ENCODE assay signal across 11 cellular contexts in the genomic region with DNA sequence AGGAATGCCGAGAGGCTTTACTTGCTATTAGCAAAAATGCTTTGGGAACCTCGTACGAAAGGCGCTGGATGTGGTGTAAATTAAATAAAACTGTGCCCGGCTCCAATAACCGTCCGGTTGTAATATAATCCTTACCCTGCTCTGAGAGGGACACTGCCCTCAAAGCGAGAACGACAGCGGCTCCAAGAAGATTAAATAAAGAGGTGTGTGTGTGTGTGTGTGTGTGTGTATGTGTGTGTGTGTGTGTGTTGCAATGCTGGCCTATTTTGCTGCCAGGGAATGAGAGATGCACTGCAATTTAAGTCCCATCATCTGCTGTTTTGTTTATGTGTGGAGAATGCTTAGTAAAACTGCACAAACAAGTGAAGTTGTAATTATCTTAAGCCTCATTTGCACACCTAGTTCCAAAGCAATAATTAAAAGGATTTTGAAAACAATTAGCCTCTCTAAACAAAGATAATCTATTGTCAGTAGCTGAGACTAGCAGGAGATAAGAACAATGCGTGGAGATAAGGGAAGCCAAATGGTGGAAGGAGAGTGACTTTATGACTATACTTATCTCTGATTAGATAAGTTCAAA. TPM values are rescaled to one million over a fixed set of nuclear protein-coding genes. Genes with fewer than 3 reads are reported as not detected.
A peak's percentile ranks its signal among the peaks of the same experiment; 100 is the strongest.
DNase-seq lines count a peak whose midpoint lies in the region; ATAC-seq, FAIRE-seq and TF ChIP-seq lines count a peak whose summit lies in the region.
"Had no signal": no experiment of that assay in that cellular context is flagged by ENCODE, and none has a peak within 500 bp of the region (broad histone marks: within the 10 kb centered on the region; RNA-seq: fewer than 3 reads in every experiment).

No MANE protein-coding gene starts in this region.

- in situ Hi-C loops in Panc1 (cut with HindIII; ENCODE audit: low pct_unique_long_range_greater_than_20kb, low sequenced_read_pairs), result no loop called here

- H3K27ac ChIP-seq in Panc1 (ENCODE audit: low read length), result peak overlapping the region; percentile 77
- H3K27ac ChIP-seq: uterus had no signal

- peak overlapping the region; percentile 46 for H3K4me3 Mint-ChIP-seq in natural killer cell treated with Interleukin-12 subunit alpha and Interleukin-12 subunit beta and Interleukin-15 and Interleukin-18, amount 100 ng/mL, for 72 hours
- H3K4me3 Mint-ChIP-seq in natural killer cell, result no peak overlapping the region

- TF ChIP-seq CTCF in natural killer cell (IDR thresholded peaks at IDR 0.05), result no peak
- TF ChIP-seq CTCF in Panc1 (IDR thresholded peaks at IDR 0.05), result no peak
- no peak for TF ChIP-seq CTCF in fibroblast of the aortic adventitia (IDR thresholded peaks at IDR 0.05; ENCODE audit: insufficient read depth, low read length)

- intact Hi-C loops in natural killer cell (cut with micrococcal nuclease), result no loop called here
- intact Hi-C loops in Panc1 (cut with micrococcal nuclease; ENCODE audit: unreplicated experiment), result loop anchor here (10.0 kb wide), 1 partner anchor 374 kb away; no protein-coding TSS in a partner anchor

- peaks cover 28 to 34% of the 10 kb centered on the region in 2 donors for H3K4me1 Mint-ChIP-seq in natural killer cell treated with Interleukin-12 subunit alpha and Interleukin-12 subunit beta and Interleukin-15 and Interleukin-18, amount 100 ng/mL, for 72 hours (ENCODE audit: low read depth in 2 of 2)
- peaks cover 29 to 42% of the 10 kb centered on the region in 2 donors for H3K4me1 Mint-ChIP-seq in natural killer cell

- H3K36me3 Mint-ChIP-seq in natural killer cell treated with Interleukin-12 subunit alpha and Interleukin-12 subunit beta and Interleukin-15 and Interleukin-18, amount 100 ng/mL, for 72 hours, result no peaks in the 10 kb centered on the region
- H3K36me3 Mint-ChIP-seq in natural killer cell, result no peaks in the 10 kb centered on the region

- H3K27me3 Mint-ChIP-seq in natural killer cell treated with Interleukin-12 subunit alpha and Interleukin-12 subunit beta and Interleukin-15 and Interleukin-18, amount 100 ng/mL, for 72 hours, result peaks cover 72 to 83% of the 10 kb centered on the region in 2 donors
- H3K27me3 Mint-ChIP-seq in natural killer cell (ENCODE audit: low read depth in 2 of 2), result peaks cover 74 to 86% of the 10 kb centered on the region in 2 donors

- CTCF ChIA-PET in Panc1 (lab: Charles Lee), result no interaction called here

- H3K27me3 ChIP-seq in Panc1 (ENCODE audit: control insufficient read depth, insufficient read depth, low read length), result no peaks in the 10 kb centered on the region

- ATAC-seq in natural killer cell treated with Interleukin-12 subunit alpha and Interleukin-12 subunit beta and Interleukin-15 and Interleukin-18, amount 100 ng/mL, for 72 hours, result no peak
- ATAC-seq in natural killer cell (no peak), Panc1 (no peak), HG02763 (IDR thresholded peaks at IDR 0.05; ENCODE audit: unreplicated experiment) (no peak)

- peak overlapping the region; percentile 69 to 81 for H3K4me3 ChIP-seq in Panc1 (ENCODE audit: low read depth in 2 of 2, low read length in 2 of 2)
- H3K4me3 ChIP-seq in fibroblast of the aortic adventitia (ENCODE audit: low read depth, low read length), result peak overlapping the region; percentile 81

- BruUV-seq in Panc1 (replicated peaks; lab: Mats Ljungman, UMichigan), result no TSS peak

- peaks cover 26% of the 10 kb centered on the region for H3K4me1 ChIP-seq in Panc1 (ENCODE audit: control insufficient read depth, insufficient read depth, low read length)

- no peaks in the 10 kb centered on the region for H3K9me3 Mint-ChIP-seq in natural killer cell treated with Interleukin-12 subunit alpha and Interleukin-12 subunit beta and Interleukin-15 and Interleukin-18, amount 100 ng/mL, for 72 hours
- no peaks in the 10 kb centered on the region for H3K9me3 Mint-ChIP-seq in natural killer cell

- no peak overlapping the region for H3K27ac Mint-ChIP-seq in natural killer cell treated with Interleukin-12 subunit alpha and Interleukin-12 subunit beta and Interleukin-15 and Interleukin-18, amount 100 ng/mL, for 72 hours
- H3K27ac Mint-ChIP-seq in natural killer cell, result no peak overlapping the region

- H3K9me3 ChIP-seq in Panc1 (ENCODE audit: control insufficient read depth, insufficient read depth, low read depth, low read length), result no peaks in the 10 kb centered on the region
- H3K9me3 ChIP-seq: uterus had no signal

- DNase-seq in natural killer cell treated with Interleukin-12 subunit alpha and Interleukin-12 subunit beta and Interleukin-15 and Interleukin-18, amount 100 ng/mL, for 72 hours (ENCODE audit: low spot score), result no peak
- no peak for DNase-seq in natural killer cell
- no peak for DNase-seq in Panc1 (ENCODE audit: low read depth, low spot score)
- DNase-seq in fibroblast of the aortic adventitia (ENCODE audit: low read depth), result peak; percentile 48
- DNase-seq in urothelium cell line (ENCODE audit: low spot score), result no peak
- no peak for DNase-seq in putamen (ENCODE audit: low spot score)
- no peak for DNase-seq in HK-2 (ENCODE audit: unreplicated experiment)
- DNase-seq: activated CD4-positive, alpha-beta T cell treated with anti-CD3 and anti-CD28 coated beads, Interleukin-2, amount 50 U/mL, for 48 hours; cerebellar nuclear complex; uterus had no signal

- POLR2A ChIA-PET in Panc1 (lab: Charles Lee), result no interaction called here

- H3K36me3 ChIP-seq in Panc1 (ENCODE audit: control insufficient read depth, insufficient read depth, low read length), result no peaks in the 10 kb centered on the region; the same call in 1 of the 2 replicates
- H3K36me3 ChIP-seq: uterus had no signal

- FAIRE-seq in urothelium cell line (lab: Jason Lieb, UNC), result peak; percentile 40

RNA-seq across cellular contexts. Expression of a gene that starts 1.2 kb away (rescaled TPM):
- not detected for total RNA-seq in natural killer cell treated with Interleukin-12 subunit alpha and Interleukin-12 subunit beta and Interleukin-15 and Interleukin-18, amount 100 ng/mL, for 72 hours
- total RNA-seq in natural killer cell, result not detected
- total RNA-seq in Panc1 (2021; ENCODE audit: unreplicated experiment), result 7.4 TPM
- polyA plus RNA-seq in Panc1 (2012; ENCODE audit: insufficient read length), result 6.2 TPM
- 4.6 and 9.6 TPM in 2 replicates for total RNA-seq in fibroblast of the aortic adventitia (ENCODE audit: low replicate concordance)
